ENCODE assay signal across 8 cellular contexts in the genomic region with DNA sequence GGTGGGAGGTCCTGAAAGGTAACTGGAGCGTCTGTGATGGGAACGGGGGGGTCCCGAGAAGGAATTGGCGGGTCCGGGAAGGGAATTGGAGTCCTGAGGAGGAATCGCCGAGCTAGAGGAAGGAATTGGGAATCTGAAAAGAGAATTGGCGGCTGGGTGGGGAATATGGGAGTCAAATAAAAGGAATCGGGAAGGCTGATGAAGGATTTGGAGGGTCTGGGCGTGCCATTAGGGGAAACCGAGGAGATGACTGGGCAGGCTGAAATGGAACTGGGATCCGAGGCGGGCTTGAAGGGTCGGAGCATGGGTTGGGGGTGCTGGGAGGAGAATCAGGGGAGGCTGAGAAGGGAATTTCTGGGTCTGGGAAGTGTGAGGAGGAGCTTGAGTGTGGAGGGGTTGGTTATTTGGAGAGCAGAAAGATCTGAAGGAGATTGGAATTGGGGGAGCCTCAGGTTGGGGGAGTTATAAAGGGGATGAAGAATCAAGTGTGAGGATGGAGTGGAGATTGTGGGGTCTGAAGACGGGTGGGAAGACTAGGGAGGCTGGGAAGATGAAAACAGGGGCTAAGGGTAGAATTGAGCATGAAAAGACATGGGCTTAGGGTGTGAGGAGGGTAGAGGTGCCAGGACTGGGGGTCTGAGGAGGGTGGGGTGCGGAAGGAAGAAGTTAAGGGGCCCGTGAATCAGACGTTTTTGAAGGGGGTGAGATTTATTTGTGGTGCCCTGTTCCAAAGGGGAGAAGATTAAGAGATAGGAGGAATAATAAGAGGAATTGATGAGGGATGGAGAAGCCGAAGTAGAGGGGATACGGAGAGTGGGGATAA. TPM values are rescaled to one million over a fixed set of nuclear protein-coding genes. Genes with fewer than 3 reads are reported as not detected.
DNase-seq lines count a peak whose midpoint lies in the region; ATAC-seq and TF ChIP-seq lines count a peak whose summit lies in the region.

No MANE protein-coding gene starts in this region.

- H3K27me3 ChIP-seq in Panc1 (ENCODE audit: control insufficient read depth, insufficient read depth, low read length), result no peaks in the 10 kb centered on the region

- TSS peak; percentile 7 for BruUV-seq in Panc1 (replicated peaks; lab: Mats Ljungman, UMichigan)

- ATAC-seq in Panc1, result no peak
- ATAC-seq in HG02884 (IDR thresholded peaks at IDR 0.05; ENCODE audit: unreplicated experiment), result no peak

- DNase-seq in GM12864 (ENCODE audit: low read depth) (no peak), Panc1 (ENCODE audit: low read depth, low spot score) (no peak), epithelial cell of prostate (ENCODE audit: low read depth, low spot score) (no peak), pons (ENCODE audit: low spot score) (peak; percentile 17), GM13976 (ENCODE audit: low spot score) (no peak), NCI-H524 treated with DMSO at 0.1 percent for 48 hours (lab: John Stamatoyannopoulos, UW) (no peak)
- DNase-seq in stimulated activated CD4-positive, alpha-beta T cell treated with anti-CD3 and anti-CD28 coated beads, Interleukin-2, amount 100 ng/mL, for 24 hours, result no peak

- POLR2A ChIA-PET in Panc1 (lab: Charles Lee), result interaction anchor here (0.6 to 3.0 kb wide), 21 partner anchors 9 to 1676 kb away, joined by 3 to 23 read pairs (median 5); partner anchors contain the start of gene EIF3K

- no peaks in the 10 kb centered on the region for H3K36me3 ChIP-seq in Panc1 (ENCODE audit: control insufficient read depth, insufficient read depth, low read length)

- H3K4me1 ChIP-seq in Panc1 (ENCODE audit: control insufficient read depth, insufficient read depth, low read length), result peaks cover 23% of the 10 kb centered on the region

- peak overlapping the region; percentile 96 for H3K27ac ChIP-seq in Panc1 (ENCODE audit: low read length)
- peak overlapping the region; percentile 99 for H3K27ac ChIP-seq in epithelial cell of prostate

- intact Hi-C loops in Panc1 (cut with micrococcal nuclease; ENCODE audit: unreplicated experiment), result no loop called here

- in situ Hi-C loops in Panc1 (cut with HindIII; ENCODE audit: low pct_unique_long_range_greater_than_20kb, low sequenced_read_pairs) (no loop called here), GM13976 (cut with MboI; ENCODE audit: low sequenced_read_pairs, unreplicated experiment) (loop anchor here (25.0 kb wide), 1 partner anchor 236 kb away; the partner anchor contains the start of gene FAM98C)

- H3K9me3 ChIP-seq in Panc1 (ENCODE audit: control insufficient read depth, insufficient read depth, low read depth, low read length), result no peaks in the 10 kb centered on the region

- H3K4me3 ChIP-seq in GM12864 (ENCODE audit: low read depth, low read length) (peak overlapping the region; percentile 75), Panc1 (ENCODE audit: low read depth in 2 of 2, low read length in 2 of 2) (peak overlapping the region; percentile 50 to 68)

- TF ChIP-seq CTCF in GM12864 (IDR thresholded peaks at IDR 0.05; ENCODE audit: low read depth, low read length, missing control alignments) (no peak), Panc1 (IDR thresholded peaks at IDR 0.05) (no peak), GM13976 (IDR thresholded peaks at IDR 0.05; ENCODE audit: borderline replicate concordance, control extremely low read depth, extremely low read depth, insufficient read depth, missing control alignments) (no peak)

- CTCF ChIA-PET in Panc1 (lab: Charles Lee), result interaction anchor here (0.6 to 2.1 kb wide), 9 partner anchors 9 to 120 kb away, joined by 3 to 22 read pairs (median 3); no protein-coding TSS in a partner anchor

RNA-seq across cellular contexts. Expression of gene ACTN4, which starts 0.7 kb away (rescaled TPM):
- 3,297 TPM for total RNA-seq in Panc1 (2021; ENCODE audit: unreplicated experiment)
- polyA plus RNA-seq in Panc1 (2012; ENCODE audit: insufficient read length), result 5,405 TPM

RNA-seq across cellular contexts. Expression of gene EIF3K, which starts 29.2 kb away (rescaled TPM):
- total RNA-seq in Panc1 (2021; ENCODE audit: unreplicated experiment), result 2,011 TPM
- polyA plus RNA-seq in Panc1 (2012; ENCODE audit: insufficient read length), result 2,958 TPM

RNA-seq across cellular contexts. Expression of gene MAP4K1, which starts 30.4 kb away (rescaled TPM):
- total RNA-seq in Panc1 (2021; ENCODE audit: unreplicated experiment), result 11.1 TPM
- polyA plus RNA-seq in Panc1 (2012; ENCODE audit: insufficient read length), result 9.2 TPM
